ENCODE assay signal across 18 cellular contexts in the genomic region with DNA sequence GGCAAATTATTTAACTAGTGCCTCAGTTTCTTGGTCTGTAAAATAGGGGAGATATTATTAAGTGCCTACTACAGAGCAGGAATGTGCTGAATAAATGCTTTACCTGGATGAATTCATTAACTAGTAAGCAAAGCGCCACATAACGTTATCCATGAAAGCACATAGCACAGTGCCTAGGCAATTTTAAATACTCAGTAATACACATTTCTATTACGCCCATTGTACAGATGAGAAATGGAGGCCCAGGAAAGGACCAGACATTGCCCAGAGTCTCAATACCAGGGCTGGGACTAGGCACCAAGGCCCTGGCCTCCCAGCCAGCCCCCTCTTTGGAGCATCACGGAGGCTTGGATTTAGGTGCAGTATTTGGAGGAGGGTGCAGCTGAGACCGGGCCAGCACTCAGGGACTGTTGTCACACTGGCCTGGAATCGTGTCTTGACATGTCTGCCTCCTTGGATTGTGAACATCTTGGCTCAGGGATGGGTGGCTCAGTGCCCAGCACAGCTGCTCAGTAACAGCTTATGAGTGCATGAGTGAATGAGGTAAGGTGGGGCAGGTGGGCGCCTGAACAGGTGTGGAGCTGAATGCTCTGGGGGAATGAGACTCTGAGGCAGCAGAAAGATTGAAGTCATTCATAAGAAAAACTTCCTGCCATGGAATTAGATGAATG. TPM values are rescaled to one million over a fixed set of nuclear protein-coding genes. Genes with fewer than 3 reads are reported as not detected.
DNase-seq lines count a peak whose midpoint lies in the region; ATAC-seq and TF ChIP-seq lines count a peak whose summit lies in the region.
"Had no signal": no experiment of that assay in that cellular context is flagged by ENCODE, and none has a peak within 500 bp of the region (broad histone marks: within the 10 kb centered on the region; RNA-seq: fewer than 3 reads in every experiment).

No MANE protein-coding gene starts in this region.

- peak; percentile 99 for DNase-seq in DMS79 treated with DMSO at 0.1 percent for 48 hours (lab: John Stamatoyannopoulos, UW)
- peak; percentile 86 for DNase-seq in NCI-H2171 treated with DMSO at 0.1 percent for 48 hours (lab: John Stamatoyannopoulos, UW)
- DNase-seq in RWPE1 (ENCODE audit: low spot score), result peak; percentile 7
- no peak for DNase-seq in midbrain (lab: John Stamatoyannopoulos, UW)
- DNase-seq: AML-193; Calu3; CD4-positive, alpha-beta T cell; Karpas-422; NCI-H1930; NCI-H446 treated with DMSO at 0.1 percent for 48 hours; SW 1271 had no signal

- no peak overlapping the region for H3K27ac ChIP-seq in RWPE1
- H3K27ac ChIP-seq: SJSA1 had no signal

- ATAC-seq in esophagus mucosa (peak; percentile 52), HG03196 (IDR thresholded peaks at IDR 0.05; ENCODE audit: unreplicated experiment) (no peak), HG03520 (IDR thresholded peaks at IDR 0.05; ENCODE audit: unreplicated experiment) (no peak)

- TF ChIP-seq CTCF in RWPE1 (conservative IDR thresholded peaks at IDR 0.05; ENCODE audit: low read depth), result no peak

- CTCF ChIA-PET in RWPE1 (lab: Yijun Ruan, JAX), result no interaction called here

- POLR2A ChIA-PET in RWPE1 (lab: Yijun Ruan, JAX; ENCODE audit: low non-redundant PET), result no interaction called here

RNA-seq across cellular contexts. Expression of gene TPBGL, which starts 42.2 kb away (rescaled TPM):
- total RNA-seq in esophagus mucosa, result not detected
- total RNA-seq: Calu3, H4, OCI-LY7, RPMI7951, SJSA1 had no signal

RNA-seq across cellular contexts. Expression of gene SLCO2B1, which starts 47.5 kb away (rescaled TPM):
- 9.7 TPM for total RNA-seq in esophagus mucosa
- total RNA-seq: CD4-positive, alpha-beta T cell; H4 had no signal
